In the genomic region with DNA sequence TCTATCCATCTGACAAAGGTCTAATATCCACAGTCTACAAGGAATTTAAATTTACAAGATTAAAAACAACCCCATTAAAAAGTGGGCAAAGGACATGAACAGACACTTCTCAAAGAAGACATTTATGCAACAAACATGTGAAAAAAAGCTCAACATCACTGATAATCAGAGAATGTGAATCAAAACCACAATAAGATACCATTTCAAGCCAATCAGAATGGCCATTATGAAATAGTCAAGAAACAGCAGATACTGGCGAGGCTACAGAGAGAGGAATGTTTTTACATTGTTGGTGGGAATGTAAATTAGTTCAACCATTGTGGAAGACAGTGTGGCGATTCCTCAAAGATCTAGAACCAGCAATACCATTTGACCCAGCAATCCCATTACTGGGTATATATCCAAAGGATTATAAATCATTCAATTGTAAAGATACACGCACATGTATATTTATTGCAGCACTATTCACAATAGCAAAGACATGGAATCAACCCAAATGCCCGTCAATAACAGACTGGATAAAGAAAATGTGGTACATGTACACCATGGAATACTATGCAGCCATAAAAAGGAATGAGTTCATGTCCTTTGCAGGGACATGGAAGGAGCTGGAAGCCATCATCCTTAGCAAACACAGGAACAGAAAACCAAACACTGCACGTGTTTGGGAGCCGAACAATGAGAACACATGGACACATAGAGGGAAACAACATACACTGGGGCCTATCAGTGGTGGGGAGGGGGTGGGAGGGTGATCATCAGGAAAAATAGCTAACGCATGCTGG, we compare ENCODE assay signal across 1 cellular context.
TF ChIP-seq lines count a peak whose summit lies in the region.

No MANE protein-coding gene starts in this region.

TF ChIP-seq in HEK293, 187 proteins besides CTCF, POLR2A, EP300 and RAD21:
- TF ChIP-seq, protein P1, sequence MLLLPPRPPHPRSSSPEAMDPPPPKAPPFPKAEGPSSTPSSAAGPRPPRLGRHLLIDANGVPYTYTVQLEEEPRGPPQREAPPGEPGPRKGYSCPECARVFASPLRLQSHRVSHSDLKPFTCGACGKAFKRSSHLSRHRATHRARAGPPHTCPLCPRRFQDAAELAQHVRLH (tag by site-specific recombination; IDR thresholded peaks at IDR 0.05), result 0 out of 2 replicates have a peak, but pooled peaks have one; percentile 66
- peak; percentile 86 for TF ChIP-seq ZNF146 (tag by site-specific recombination; IDR thresholded peaks at IDR 0.05)
